ENCODE assay signal across 17 cellular contexts in genomic region chr12:25730489-25731349, GRCh38.
DNase-seq lines count a peak whose midpoint lies in the region; ATAC-seq, FAIRE-seq and TF ChIP-seq lines count a peak whose summit lies in the region.
"Had no signal": no experiment of that assay in that cellular context is flagged by ENCODE, and none has a peak within 500 bp of the region (broad histone marks: within the 10 kb centered on the region; RNA-seq: fewer than 3 reads in every experiment).

No MANE protein-coding gene starts in this region.

- H3K4me3 Mint-ChIP-seq in neural crest cell: peak overlapping the region; percentile 2
- no peak overlapping the region for H3K4me3 Mint-ChIP-seq in CD8-positive, alpha-beta memory T cell
- H3K4me3 Mint-ChIP-seq: activated CD4-positive, alpha-beta T cell treated with anti-CD3 and anti-CD28 coated beads for 36 hours had no signal

- no peak overlapping the region; the same call in 1 of the 2 replicates for H2AK5ac ChIP-seq in H1 (ENCODE audit: low read depth, low read length)

- peaks cover 5% of the 10 kb centered on the region for H3K9me3 Mint-ChIP-seq in neural crest cell
- H3K9me3 Mint-ChIP-seq in CD8-positive, alpha-beta memory T cell: peaks cover 0 to 2% (median 0%) of the 10 kb centered on the region in 5 donors

- H2BK20ac ChIP-seq in H1 (ENCODE audit: low read length): no peak overlapping the region

- H3K23ac ChIP-seq in H1 (ENCODE audit: insufficient read length): no peak overlapping the region

- intact Hi-C loops in dorsolateral prefrontal cortex (cut with DNase I): no loop called here

- ATAC-seq in GM18502 (IDR thresholded peaks at IDR 0.05; ENCODE audit: poor library complexity, unreplicated experiment): peak; percentile 45
- ATAC-seq: activated CD4-positive, alpha-beta T cell treated with anti-CD3 and anti-CD28 coated beads for 36 hours had no signal

- no peak for TF ChIP-seq POLR2A in H1 (IDR thresholded peaks at IDR 0.05; ENCODE audit: control extremely low read depth in 1 of 2, low read depth in 2 of 2, low read length in 2 of 2)

- H4K91ac ChIP-seq in H1 (replicated peaks; ENCODE audit: insufficient read length, low read length): no peak overlapping the region

- no peaks in the 10 kb centered on the region for H3K27me3 Mint-ChIP-seq in neural crest cell (ENCODE audit: low read depth)
- H3K27me3 Mint-ChIP-seq in CD8-positive, alpha-beta memory T cell: no peaks in the 10 kb centered on the region
- H3K27me3 Mint-ChIP-seq: activated CD4-positive, alpha-beta T cell treated with anti-CD3 and anti-CD28 coated beads for 36 hours had no signal

- no peak overlapping the region for H2BK5ac ChIP-seq in H1 (ENCODE audit: low read depth, low read length)

- H3K4ac ChIP-seq in H1 (replicated peaks; ENCODE audit: insufficient read length, low read depth, low read length): no peak overlapping the region

- 0 out of 2 replicates have a peak, but pooled peaks cover 2% of the 10 kb centered on the region for H3K23me2 ChIP-seq in H1 (ENCODE audit: low read depth, low read length)

- WGBS in H1 (ENCODE audit: extremely low coverage in 1 of 2, insufficient coverage in 1 of 2, insufficient read length in 1 of 2, insufficient replicate concordance in 2 of 2, low coverage in 1 of 2, low lambda C conversion rate in 2 of 2, missing lambda C conversion rate in 1 of 2), 2 experiments: 84% methylated on average over 5 of the region's 5 CpGs; no CpG with 5 or more reads in 1 of the 2 experiments

- H4K5ac ChIP-seq in H1 (ENCODE audit: insufficient read length, low read depth, low read length): no peak overlapping the region

- no peaks in the 10 kb centered on the region for H4K20me1 ChIP-seq in H1 (replicated peaks in 1 of 2; ENCODE audit: control insufficient read depth in 1 of 2, insufficient read depth in 2 of 2, low read length in 2 of 2)

- no peak overlapping the region for H2BK15ac ChIP-seq in H1 (ENCODE audit: low read length)

- no peak for TF ChIP-seq CTCF in H1 (IDR thresholded peaks at IDR 0.05; ENCODE audit: control extremely low read depth in 1 of 3, insufficient read depth in 1 of 3, low read depth in 1 of 3, low read length in 3 of 3)
- TF ChIP-seq CTCF in neural crest cell (conservative IDR thresholded peaks at IDR 0.05): no peak
- TF ChIP-seq CTCF in dorsolateral prefrontal cortex (IDR thresholded peaks at IDR 0.05 in 54 of 56, conservative IDR thresholded peaks at IDR 0.05 in 2 of 56; ENCODE audit: low read depth in 1 of 56, partially characterized antibody in 56 of 56): no peak

- H2BK12ac ChIP-seq in H1 (ENCODE audit: low read depth, low read length): no peak overlapping the region

- TF ChIP-seq EP300 in H1 (IDR thresholded peaks at IDR 0.05; ENCODE audit: borderline replicate concordance in 1 of 2, low read depth in 2 of 2, low read length in 2 of 2): no peak

- no peaks in the 10 kb centered on the region for H3K79me2 ChIP-seq in H1 (ENCODE audit: control insufficient read depth in 1 of 2, insufficient read depth in 2 of 2, low read length in 2 of 2)

- POLR2A ChIA-PET in H1 (lab: Charles Lee; ENCODE audit: partially characterized antibody): no interaction called here
- POLR2A ChIA-PET in CD8-positive, alpha-beta memory T cell (lab: Charles Lee): no interaction called here

- H3K4me3 ChIP-seq in H1 (ENCODE audit: extremely low read depth in 1 of 4, insufficient read depth in 2 of 4, low read depth in 3 of 4, low read length in 4 of 4) (no peak overlapping the region), dorsolateral prefrontal cortex (no peak overlapping the region)
- no peak overlapping the region for H3K4me3 ChIP-seq in CD8-positive, alpha-beta memory T cell (ENCODE audit: low read length)
- H3K4me3 ChIP-seq: esophagus muscularis mucosa had no signal

- H3K27ac Mint-ChIP-seq in neural crest cell (ENCODE audit: unreplicated experiment): peak overlapping the region; percentile 44
- no peak overlapping the region for H3K27ac Mint-ChIP-seq in CD8-positive, alpha-beta memory T cell
- H3K27ac Mint-ChIP-seq: activated CD4-positive, alpha-beta T cell treated with anti-CD3 and anti-CD28 coated beads for 36 hours had no signal

- H3K4me1 Mint-ChIP-seq in neural crest cell: peaks cover 21% of the 10 kb centered on the region
- no peaks in the 10 kb centered on the region for H3K4me1 Mint-ChIP-seq in CD8-positive, alpha-beta memory T cell
- H3K4me1 Mint-ChIP-seq: activated CD4-positive, alpha-beta T cell treated with anti-CD3 and anti-CD28 coated beads for 36 hours had no signal

- H2BK120ac ChIP-seq in H1 (replicated peaks; ENCODE audit: low read depth, low read length): no peak overlapping the region

- CTCF ChIA-PET in H1 (lab: Charles Lee; ENCODE audit: partially characterized antibody): no interaction called here
- CTCF ChIA-PET in CD8-positive, alpha-beta memory T cell (lab: Charles Lee): no interaction called here

- H3K27me3 ChIP-seq in H1 (replicated peaks in 1 of 4; ENCODE audit: control insufficient read depth in 3 of 4, extremely low read depth in 1 of 4, insufficient read depth in 3 of 4, low read length in 3 of 4): no peaks in the 10 kb centered on the region
- H3K27me3 ChIP-seq in CD8-positive, alpha-beta memory T cell (ENCODE audit: insufficient read depth, low read length, poor library complexity, severe bottlenecking): no peaks in the 10 kb centered on the region
- no peaks in the 10 kb centered on the region for H3K27me3 ChIP-seq in dorsolateral prefrontal cortex
- H3K27me3 ChIP-seq: esophagus muscularis mucosa had no signal

- no peaks in the 10 kb centered on the region for H3K9me3 ChIP-seq in H1 (ENCODE audit: insufficient read depth in 2 of 2, low read depth in 1 of 2, low read length in 1 of 2)
- no peaks in the 10 kb centered on the region for H3K9me3 ChIP-seq in CD8-positive, alpha-beta memory T cell (ENCODE audit: low read length)
- H3K9me3 ChIP-seq: esophagus muscularis mucosa had no signal

- no peak for TF ChIP-seq RAD21 in H1 (IDR thresholded peaks at IDR 0.05 in 1 of 2, conservative IDR thresholded peaks at IDR 0.05 in 1 of 2; ENCODE audit: low read depth in 2 of 2, low read length in 2 of 2)

- no peak overlapping the region for H3K56ac ChIP-seq in H1 (replicated peaks; ENCODE audit: insufficient read length, low read depth, low read length)

- peaks cover 0 to 6% (median 0%) of the 10 kb centered on the region in 4 experiments; a peak in 1 of 7 replicates for H3K4me1 ChIP-seq in H1 (replicated peaks in 1 of 4; ENCODE audit: control insufficient read depth in 3 of 4, insufficient read depth in 4 of 4, low read length in 3 of 4)
- no peaks in the 10 kb centered on the region for H3K4me1 ChIP-seq in CD8-positive, alpha-beta memory T cell (ENCODE audit: insufficient read depth, low read length)

- H3K14ac ChIP-seq in H1 (ENCODE audit: insufficient read length): no peak overlapping the region

- H3K79me1 ChIP-seq in H1 (ENCODE audit: low read depth, low read length): no peaks in the 10 kb centered on the region

- H4K8ac ChIP-seq in H1 (ENCODE audit: extremely low read depth, insufficient read depth, low read length): no peak overlapping the region

- peak; percentile 32 for FAIRE-seq in H1 (lab: Jason Lieb, UNC)

- no peaks in the 10 kb centered on the region for H3K36me3 ChIP-seq in H1 (ENCODE audit: control insufficient read depth in 2 of 4, insufficient read depth in 4 of 4, low read length in 3 of 4)
- H3K36me3 ChIP-seq in CD8-positive, alpha-beta memory T cell (ENCODE audit: insufficient read depth, low read length): no peaks in the 10 kb centered on the region
- H3K36me3 ChIP-seq: esophagus muscularis mucosa had no signal

- no peak overlapping the region for H3K9ac ChIP-seq in H1 (replicated peaks in 1 of 4; ENCODE audit: extremely low read depth in 1 of 4, low read depth in 3 of 4, low read length in 3 of 4)

- H3K27ac ChIP-seq in H1 (ENCODE audit: low read depth, low read length) (no peak overlapping the region), dorsolateral prefrontal cortex (no peak overlapping the region)
- no peak overlapping the region for H3K27ac ChIP-seq in CD8-positive, alpha-beta memory T cell (ENCODE audit: low read depth, low read length)
- H3K27ac ChIP-seq: esophagus muscularis mucosa had no signal

- no peak overlapping the region for H3K18ac ChIP-seq in H1 (ENCODE audit: extremely low read depth, low read length)

- peak overlapping the region; percentile 97 for H2AFZ ChIP-seq in H1 (ENCODE audit: low read length)

- peaks cover 4% of the 10 kb centered on the region for H3K36me3 Mint-ChIP-seq in neural crest cell (ENCODE audit: low read depth)
- H3K36me3 Mint-ChIP-seq in CD8-positive, alpha-beta memory T cell: no peaks in the 10 kb centered on the region

- H3K4me2 ChIP-seq in H1 (ENCODE audit: insufficient read depth in 1 of 2, low read depth in 2 of 2, low read length in 2 of 2): no peak overlapping the region

- peak; percentile 64 to 91 for DNase-seq in NOMO-1 (lab: John Stamatoyannopoulos, UW; ENCODE audit: unreplicated experiment in 2 of 2)
- DNase-seq in H1 (ENCODE audit: low read depth in 1 of 2, low spot score in 2 of 2): no peak
- DNase-seq in neural crest cell (ENCODE audit: low read depth, low spot score): no peak
- DNase-seq in CD8-positive, alpha-beta memory T cell: no peak
- no peak for DNase-seq in cerebellar cortex (ENCODE audit: low spot score)
- no peak for DNase-seq in dorsolateral prefrontal cortex
- DNase-seq in 8988T: no peak
- DNase-seq: activated CD4-positive, alpha-beta T cell treated with anti-CD3 and anti-CD28 coated beads for 36 hours; activated CD8-positive, alpha-beta memory T cell treated with anti-CD3 and anti-CD28 coated beads, Interleukin-2, amount 50 U/mL, for 4 hours; activated naive CD4-positive, alpha-beta T cell treated with anti-CD3 and anti-CD28 coated beads, Interleukin-2, amount 50 U/mL, for 16 hours; kidney glomerular epithelial cell; NCI-H2029 treated with DMSO at 0.1 percent for 48 hours; NCI-H526 treated with DMSO at 0.1 percent for 48 hours; RPMI8226; T-helper 2 cell had no signal

TF ChIP-seq in H1, 55 proteins besides CTCF, POLR2A, EP300 and RAD21:
- no peak for TF ChIP-seq BRCA1 (IDR thresholded peaks at IDR 0.05; ENCODE audit: low read depth, low read length)
- peak; percentile 79; the same call in 1 of the 2 replicates for TF ChIP-seq TEAD4 (IDR thresholded peaks at IDR 0.05; ENCODE audit: low read depth, low read length)
- peak; percentile 55; the same call in 1 of the 2 replicates for TF ChIP-seq SP1 (IDR thresholded peaks at IDR 0.05; ENCODE audit: low read depth, low read length)
- no peak for TF ChIP-seq BACH1 (IDR thresholded peaks at IDR 0.05; ENCODE audit: low read length)
- no peak for TF ChIP-seq SIX5 (IDR thresholded peaks at IDR 0.05; ENCODE audit: low read depth, low read length)

Comparison
In these comparisons a context has a peak if more than half of its experiments do, and no peak if none do; other contexts are left out.
1. DNase-seq: peak in NOMO-1 (2 of 2); none in H1 (0 of 2), neural crest cell (single experiment), CD8-positive, alpha-beta memory T cell (0 of 5), cerebellar cortex (single experiment), dorsolateral prefrontal cortex (0 of 10) and 8988T (single experiment).